21 cellular contexts compared by ENCODE assay signal in genomic region chr3:150484410-150484809, GRCh38.
DNase-seq lines count a peak whose midpoint lies in the region; ATAC-seq, FAIRE-seq and TF ChIP-seq lines count a peak whose summit lies in the region.
"Had no signal": no experiment of that assay in that cellular context is flagged by ENCODE, and none has a peak within 500 bp of the region (broad histone marks: within the 10 kb centered on the region; RNA-seq: fewer than 3 reads in every experiment).

No MANE protein-coding gene starts in this region.

- no peak for TF ChIP-seq RAD21 in SK-N-SH (IDR thresholded peaks at IDR 0.05; ENCODE audit: low read length)

- 86% methylated on average over 1 of the region's 1 CpG for WGBS in SK-N-SH (ENCODE audit: low lambda C conversion rate)

- no peak overlapping the region for H3K9ac ChIP-seq in SK-N-SH
- H3K9ac ChIP-seq: BLaER1 treated with 17β-estradiol and CSF1 and Interleukin-3, amounts not matched to agents 10 nM and 100 nM had no signal

- H3K4me1 ChIP-seq in SK-N-SH (ENCODE audit: control insufficient read depth in 1 of 2, insufficient read depth in 2 of 2, low read depth in 1 of 2, low read length in 1 of 2) (no peaks in the 10 kb centered on the region), Panc1 (ENCODE audit: control insufficient read depth, insufficient read depth, low read length) (no peaks in the 10 kb centered on the region)
- H3K4me1 ChIP-seq: A549; BLaER1 treated with 17β-estradiol and CSF1 and Interleukin-3, amounts not matched to agents 10 nM and 100 nM; Caco-2 had no signal

- 0 out of 2 replicates have a peak, but pooled peaks cover 4% of the 10 kb centered on the region for H3K9me3 ChIP-seq in SK-N-SH
- peaks cover 17% of the 10 kb centered on the region for H3K9me3 ChIP-seq in Panc1 (ENCODE audit: control insufficient read depth, insufficient read depth, low read depth, low read length)

- peak; percentile 11 for FAIRE-seq in G401.6 (lab: Jason Lieb, UNC)
- FAIRE-seq: A549, D721Med, GM12878, GM12892, GM18507 had no signal

- TF ChIP-seq CTCF in SK-N-SH (IDR thresholded peaks at IDR 0.05) (no peak), Panc1 (IDR thresholded peaks at IDR 0.05) (no peak)

- no peak for TF ChIP-seq EP300 in SK-N-SH (IDR thresholded peaks at IDR 0.05; ENCODE audit: borderline replicate concordance in 1 of 2, low read depth in 1 of 2, low read length in 1 of 2)

- DNase-seq in SK-N-SH (no peak), Panc1 (ENCODE audit: low read depth, low spot score) (no peak)
- DNase-seq in activated naive CD4-positive, alpha-beta T cell treated with Interleukin-2 at 50 U/mL for 16 hours, result no peak
- DNase-seq: AML-193; Caco-2; Calu3; CD4-positive, alpha-beta T cell; CD8-positive, alpha-beta T cell; DMS79 treated with DMSO at 0.1 percent for 48 hours; GDM1 had no signal

- no peaks in the 10 kb centered on the region for H4K20me1 ChIP-seq in SK-N-SH (ENCODE audit: insufficient read depth)
- H4K20me1 ChIP-seq: BLaER1 treated with 17β-estradiol and CSF1 and Interleukin-3, amounts not matched to agents 10 nM and 100 nM had no signal

- intact Hi-C loops in Panc1 (cut with micrococcal nuclease; ENCODE audit: unreplicated experiment), result no loop called here

- no peak overlapping the region for H2AFZ ChIP-seq in SK-N-SH (ENCODE audit: low read depth)

- H3K4me2 ChIP-seq in SK-N-SH, result no peak overlapping the region
- H3K4me2 ChIP-seq: A549; BLaER1 treated with 17β-estradiol and CSF1 and Interleukin-3, amounts not matched to agents 10 nM and 100 nM had no signal

- H3K27ac ChIP-seq in SK-N-SH (ENCODE audit: low read depth in 2 of 2, low read length in 1 of 2) (no peak overlapping the region), Panc1 (ENCODE audit: low read length) (no peak overlapping the region)
- H3K27ac ChIP-seq: 22Rv1; A549; BLaER1 treated with 17β-estradiol and CSF1 and Interleukin-3, amounts not matched to agents 10 nM and 100 nM; C4-2B had no signal

- TSS peak; percentile 34 for BruUV-seq in Panc1 (replicated peaks; lab: Mats Ljungman, UMichigan)

- no peaks in the 10 kb centered on the region for H3K27me3 ChIP-seq in SK-N-SH (ENCODE audit: insufficient read depth)
- H3K27me3 ChIP-seq in Panc1 (ENCODE audit: control insufficient read depth, insufficient read depth, low read length), result no peaks in the 10 kb centered on the region
- H3K27me3 ChIP-seq: BLaER1 treated with 17β-estradiol and CSF1 and Interleukin-3, amounts not matched to agents 10 nM and 100 nM had no signal

- in situ Hi-C loops in Panc1 (cut with HindIII; ENCODE audit: low pct_unique_long_range_greater_than_20kb, low sequenced_read_pairs), result no loop called here

- ATAC-seq in SK-N-SH treated with all-trans-retinoic acid at 6 μM for 48 hours, result no peak
- ATAC-seq in Panc1, result no peak
- ATAC-seq in HG03095 (IDR thresholded peaks at IDR 0.05; ENCODE audit: unreplicated experiment), result no peak
- ATAC-seq: A549; CD8-positive, alpha-beta T cell; GM12878 had no signal

- H3K79me2 ChIP-seq in SK-N-SH (ENCODE audit: insufficient read depth), result no peaks in the 10 kb centered on the region

- H3K9me2 ChIP-seq in SK-N-SH, result no peaks in the 10 kb centered on the region

- no peak overlapping the region for H3K4me3 ChIP-seq in SK-N-SH (ENCODE audit: low read depth in 2 of 2, low read length in 1 of 2)
- H3K4me3 ChIP-seq in Panc1 (ENCODE audit: low read depth in 2 of 2, low read length in 2 of 2), result no peak overlapping the region
- H3K4me3 ChIP-seq: A549; BLaER1 treated with 17β-estradiol and CSF1 and Interleukin-3, amounts not matched to agents 10 nM and 100 nM; GM12878 had no signal

- H3K36me3 ChIP-seq in SK-N-SH (replicated peaks in 1 of 2; ENCODE audit: control insufficient read depth in 1 of 2, insufficient read depth in 2 of 2, low read length in 1 of 2) (peaks cover 0 to 9% of the 10 kb centered on the region in 2 experiments), Panc1 (ENCODE audit: control insufficient read depth, insufficient read depth, low read length) (no peaks in the 10 kb centered on the region)
- H3K36me3 ChIP-seq: BLaER1 treated with 17β-estradiol and CSF1 and Interleukin-3, amounts not matched to agents 10 nM and 100 nM had no signal

- H3F3A ChIP-seq in SK-N-SH (replicated peaks; ENCODE audit: insufficient read depth), result no peaks in the 10 kb centered on the region

- CTCF ChIA-PET in SK-N-SH (lab: Yijun Ruan, JAX), result interaction anchor here (2.0 kb wide), 1 partner anchor 11 kb away, joined by 11 read pairs; no protein-coding TSS in a partner anchor
- CTCF ChIA-PET in Panc1 (lab: Charles Lee), result interaction anchor here (0.6 kb wide), 1 partner anchor 11 kb away, joined by 3 read pairs; no protein-coding TSS in a partner anchor

- POLR2A ChIA-PET in SK-N-SH (lab: Yijun Ruan, JAX) (no interaction called here), Panc1 (lab: Charles Lee) (no interaction called here)

TF ChIP-seq in SK-N-SH treated with all-trans-retinoic acid at 6 μM for 48 hours, 23 proteins besides CTCF, POLR2A, EP300 and RAD21:
- peak; percentile 90 for TF ChIP-seq ZFP30 (CRISPR knock-in tag; IDR thresholded peaks at IDR 0.05)
- TF ChIP-seq ARNTL (CRISPR knock-in tag; IDR thresholded peaks at IDR 0.05; ENCODE audit: borderline replicate concordance, low read depth), result no peak

TF ChIP-seq in SK-N-SH, 30 proteins besides CTCF, POLR2A, EP300 and RAD21:
- TF ChIP-seq POLR2AphosphoS5 (IDR thresholded peaks at IDR 0.05; ENCODE audit: low read depth, low read length) (no peak), IRF3 (IDR thresholded peaks at IDR 0.05; ENCODE audit: low read depth, low read length) (no peak), CHD2 (IDR thresholded peaks at IDR 0.05; ENCODE audit: low read length, partially characterized antibody) (no peak), RFX5 (IDR thresholded peaks at IDR 0.05; ENCODE audit: low read length) (no peak), GABPA (IDR thresholded peaks at IDR 0.05; ENCODE audit: low read depth) (no peak), MEF2A (IDR thresholded peaks at IDR 0.05; ENCODE audit: borderline replicate concordance, low read depth) (no peak), RXRA (IDR thresholded peaks at IDR 0.05; ENCODE audit: borderline replicate concordance, low read depth) (no peak), ZBTB33 (IDR thresholded peaks at IDR 0.05; ENCODE audit: borderline replicate concordance, low read depth) (no peak), FOXJ3 (CRISPR knock-in tag; IDR thresholded peaks at IDR 0.05) (no peak), YY1 (IDR thresholded peaks at IDR 0.05; ENCODE audit: low read depth) (no peak), TEAD4 (IDR thresholded peaks at IDR 0.05; ENCODE audit: borderline replicate concordance, insufficient read depth) (no peak), FOXM1 (IDR thresholded peaks at IDR 0.05; ENCODE audit: low read depth) (no peak), RCOR1 (IDR thresholded peaks at IDR 0.05; ENCODE audit: low read length) (no peak), NRF1 (IDR thresholded peaks at IDR 0.05; ENCODE audit: low read depth, low read length) (no peak), TAF1 (IDR thresholded peaks at IDR 0.05; ENCODE audit: borderline replicate concordance, low read depth, low read length) (no peak), ELF1 (IDR thresholded peaks at IDR 0.05) (no peak), MXI1 (IDR thresholded peaks at IDR 0.05; ENCODE audit: low read depth, low read length) (no peak), TCF12 (IDR thresholded peaks at IDR 0.05) (no peak)
